ENCODE assay signal across 16 cellular contexts in the genomic region with DNA sequence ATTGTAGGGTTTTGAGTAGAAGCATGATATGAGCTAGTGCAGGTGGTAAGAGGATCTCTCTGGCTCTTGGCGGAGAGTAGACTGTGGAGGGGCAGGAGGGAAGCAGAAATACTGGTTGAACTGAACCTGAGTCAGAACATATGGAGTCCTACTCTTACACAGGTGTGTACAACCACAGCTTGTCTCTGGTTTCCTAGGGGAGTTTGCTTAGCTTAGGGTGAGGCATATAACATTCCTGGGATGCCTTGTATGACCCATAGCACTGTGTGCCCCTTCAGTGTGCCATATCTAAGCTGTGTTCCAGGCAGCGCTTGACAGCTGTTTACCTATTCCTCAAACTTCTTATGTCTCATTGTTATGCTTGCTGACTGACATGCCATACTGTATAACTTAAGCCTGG.
"Had no signal": no experiment of that assay in that cellular context is flagged by ENCODE, and none has a peak within 500 bp of the region (broad histone marks: within the 10 kb centered on the region; RNA-seq: fewer than 3 reads in every experiment).

No MANE protein-coding gene starts in this region.

- H3K4me3 ChIP-seq: esophagus squamous epithelium, skin epidermis, stomach, thyroid gland had no signal

- H3K36me3 ChIP-seq: esophagus squamous epithelium, stomach, thyroid gland had no signal

- H3K27me3 ChIP-seq: esophagus squamous epithelium, stomach, thyroid gland had no signal

- H3K9me3 Mint-ChIP-seq: dendritic cell treated with granulocyte-macrophage colony-stimulating factor and Interleukin-4, amounts not matched to agents 40 ng/mL and 50 ng/mL, for 4 days had no signal

- DNase-seq: activated CD4-positive, alpha-beta T cell treated with anti-CD3 and anti-CD28 coated beads, Interleukin-2, amount 50 U/mL, for 4 hours; activated CD4-positive, CD25-positive, alpha-beta regulatory T cell treated with anti-CD3 and anti-CD28 coated beads, Interleukin-2, amount 50 U/mL, for 72 hours; activated effector memory CD4-positive, alpha-beta T cell treated with Interleukin-2 at 50 U/mL for 16 hours; activated T-cell treated with anti-CD3 and anti-CD28 coated beads, Interleukin-2, amount 50 U/mL, for 1 hour; amygdala; cerebellar nuclear complex; esophagus squamous epithelium; foreskin fibroblast; stomach; SW 1271; thyroid gland had no signal

- H3K27ac Mint-ChIP-seq: activated naive CD8-positive, alpha-beta T cell; brain; dendritic cell treated with granulocyte-macrophage colony-stimulating factor and Interleukin-4, amounts not matched to agents 40 ng/mL and 50 ng/mL, for 4 days had no signal

- H3K36me3 Mint-ChIP-seq: activated naive CD8-positive, alpha-beta T cell; brain had no signal

- ATAC-seq: left lobe of liver had no signal

- H3K27me3 Mint-ChIP-seq: brain; dendritic cell treated with granulocyte-macrophage colony-stimulating factor and Interleukin-4, amounts not matched to agents 40 ng/mL and 50 ng/mL, for 4 days had no signal

- H3K9me3 ChIP-seq: esophagus squamous epithelium, stomach, thyroid gland had no signal

- H3K4me1 Mint-ChIP-seq: brain had no signal

- H3K4me1 ChIP-seq: esophagus squamous epithelium, stomach, thyroid gland had no signal

- H3K27ac ChIP-seq: esophagus squamous epithelium, skin epidermis, stomach, thyroid gland had no signal

- H3K4me3 Mint-ChIP-seq: activated naive CD8-positive, alpha-beta T cell; brain; dendritic cell treated with granulocyte-macrophage colony-stimulating factor and Interleukin-4, amounts not matched to agents 40 ng/mL and 50 ng/mL, for 4 days had no signal
